In genomic region chr17:18625509-18626104, GRCh38 we compare ENCODE assay signal across 8 cellular contexts. TPM values are rescaled to one million over a fixed set of nuclear protein-coding genes. Genes with fewer than 3 reads are reported as not detected.
DNase-seq lines count a peak whose midpoint lies in the region; ATAC-seq, FAIRE-seq and TF ChIP-seq lines count a peak whose summit lies in the region.
"Not testable (repeated sequence)": the region's sequence is repeated elsewhere in the genome, so short reads cannot be mapped to it uniquely, and the experiment has no call there.

No MANE protein-coding gene starts in this region.

- DNase-seq in EH (ENCODE audit: low read depth) (peak; percentile 65), HCEC 1CT (peak; percentile 41), NCI-H1092 treated with DMSO at 0.1 percent for 48 hours (lab: John Stamatoyannopoulos, UW) (peak; percentile 60), T-cell (peak; percentile 83 to 97 (median 91)), frontal cortex (ENCODE audit: low spot score in 2 of 2) (peak; percentile 30), neural crest cell (ENCODE audit: low read depth, low spot score) (peak; percentile 65)
- DNase-seq in stimulated activated CD8-positive, alpha-beta memory T cell treated with anti-CD3 and anti-CD28 coated beads, Interleukin-7, amount 100 ng/mL, for 4 hours (ENCODE audit: low read depth in 2 of 2), result peak; percentile 82 to 95

- H3K9me3 Mint-ChIP-seq in T-cell; activated naive CD4-positive, alpha-beta T cell treated with anti-CD3 and anti-CD28 coated beads, Interleukin-2, amount 50 U/mL, for 24 hours; neural crest cell: not testable (repeated sequence)

- peak; percentile 89 to 98 (median 94) for ATAC-seq in T-cell (replicated peaks in 1 of 4)

- POLR2A ChIA-PET in T-cell (lab: Charles Lee), result interaction anchor here (0.7 kb wide), 2 partner anchors 1475 to 1578 kb away, joined by 3 to 4 read pairs; no protein-coding TSS in a partner anchor

- CTCF ChIA-PET in T-cell (lab: Charles Lee), result interaction anchor here (0.6 to 1.1 kb wide), 6 partner anchors 232 to 400 kb away, joined by 3 to 5 read pairs (median 3); partner anchors contain the start of genes LLGL1 (in 1 of the 2) and PRPSAP2 (in 1 of the 2)

- H3K27ac Mint-ChIP-seq in T-cell, result peak overlapping the region; percentile 67 to 82
- peak overlapping the region; percentile 86 for H3K27ac Mint-ChIP-seq in activated naive CD4-positive, alpha-beta T cell treated with anti-CD3 and anti-CD28 coated beads, Interleukin-2, amount 50 U/mL, for 24 hours
- not testable (repeated sequence) for H3K27ac Mint-ChIP-seq in neural crest cell (ENCODE audit: unreplicated experiment)

- not testable (repeated sequence) for FAIRE-seq in frontal cortex (lab: Jason Lieb, UNC)

- peak; percentile 85 for TF ChIP-seq CTCF in neural crest cell (conservative IDR thresholded peaks at IDR 0.05)

- H3K36me3 Mint-ChIP-seq in T-cell; activated naive CD4-positive, alpha-beta T cell treated with anti-CD3 and anti-CD28 coated beads, Interleukin-2, amount 50 U/mL, for 24 hours; neural crest cell (ENCODE audit: low read depth): not testable (repeated sequence)

- not testable (repeated sequence) for H3K27me3 Mint-ChIP-seq in T-cell; activated naive CD4-positive, alpha-beta T cell treated with anti-CD3 and anti-CD28 coated beads, Interleukin-2, amount 50 U/mL, for 24 hours; neural crest cell (ENCODE audit: low read depth)

- peaks cover 13 to 17% (median 13%) of the 10 kb centered on the region in 3 donors for H3K4me1 Mint-ChIP-seq in T-cell
- H3K4me1 Mint-ChIP-seq in activated naive CD4-positive, alpha-beta T cell treated with anti-CD3 and anti-CD28 coated beads, Interleukin-2, amount 50 U/mL, for 24 hours, result peaks cover 17% of the 10 kb centered on the region
- not testable (repeated sequence) for H3K4me1 Mint-ChIP-seq in neural crest cell

- peak overlapping the region; percentile 79 to 91 (median 82) for H3K4me3 Mint-ChIP-seq in T-cell
- H3K4me3 Mint-ChIP-seq in activated naive CD4-positive, alpha-beta T cell treated with anti-CD3 and anti-CD28 coated beads, Interleukin-2, amount 50 U/mL, for 24 hours, result peak overlapping the region; percentile 88
- H3K4me3 Mint-ChIP-seq in neural crest cell, result not testable (repeated sequence)

RNA-seq across cellular contexts. Expression of gene TBC1D28, which starts 18.6 kb away (rescaled TPM):
- total RNA-seq in T-cell (under 1 TPM in 1 of 5 donors, not detected in 4; 0.39 TPM), frontal cortex (under 0.01 TPM), neural crest cell (0.26 TPM in 1 of 2 replicates, not detected in the other)

RNA-seq across cellular contexts. Expression of gene FOXO3B, which starts 56.5 kb away (rescaled TPM):
- total RNA-seq in T-cell (1 to 10 TPM; 3.2 to 8.6 (median 7.6) TPM), frontal cortex (9.4 TPM), neural crest cell (25.8 and 28.5 TPM in 2 replicates)

Comparison
In these comparisons a context has a peak if more than half of its experiments do, and no peak if none do; other contexts are left out.
1. Peak in every context shown above with its lines: DNase-seq and ATAC-seq.
2. DNase-seq: peak in every context shown above with its lines; median percentile 91 in T-cell; 88 in stimulated activated CD8-positive, alpha-beta memory T cell treated with anti-CD3 and anti-CD28 coated beads, Interleukin-7, amount 100 ng/mL, for 4 hours; 65 in EH; 65 in neural crest cell; 60 in NCI-H1092 treated with DMSO at 0.1 percent for 48 hours; 41 in HCEC 1CT; 30 in frontal cortex.